17 cellular contexts compared by ENCODE assay signal in genomic region chr1:104467590-104467989, GRCh38.
DNase-seq lines count a peak whose midpoint lies in the region; ATAC-seq lines count a peak whose summit lies in the region.
"Had no signal": no experiment of that assay in that cellular context is flagged by ENCODE, and none has a peak within 500 bp of the region (broad histone marks: within the 10 kb centered on the region; RNA-seq: fewer than 3 reads in every experiment).

No MANE protein-coding gene starts in this region.

- no peak overlapping the region for H3K9ac ChIP-seq in trophoblast cell (ENCODE audit: low read length)

- H4K8ac ChIP-seq in trophoblast cell (ENCODE audit: low read depth, low read length): no peak overlapping the region

- H3K79me1 ChIP-seq in trophoblast cell (ENCODE audit: low read length): no peaks in the 10 kb centered on the region

- no peak overlapping the region for H3K18ac ChIP-seq in trophoblast cell (ENCODE audit: low read length)

- H3K27ac ChIP-seq in trophoblast cell (ENCODE audit: low read depth, low read length): no peak overlapping the region
- H3K27ac ChIP-seq in right cardiac atrium (ENCODE audit: low read length): no peak overlapping the region
- H3K27ac ChIP-seq: ovary had no signal

- peaks cover 36% of the 10 kb centered on the region for H3K9me3 Mint-ChIP-seq in activated T-helper 1 cell treated with anti-CD3 and anti-CD28 coated beads, Interleukin-12 subunit alpha, Interleukin-12 subunit beta, Interleukin-2, Interleukin-4 antibody, amounts not matched to agents 30 ng/mL and 10 ng/mL and 1 ng/mL, durations not matched to agents 14 hours and 24 hours and 36 hours

- H3K36me3 ChIP-seq in trophoblast cell (ENCODE audit: control insufficient read depth in 1 of 2, insufficient read depth in 2 of 2, low read length in 2 of 2): peaks cover 0 to 3% of the 10 kb centered on the region in 2 experiments
- H3K36me3 ChIP-seq: ovary had no signal

- H3K79me2 ChIP-seq in trophoblast cell (ENCODE audit: control insufficient read depth, insufficient read depth, low read length, poor library complexity): no peaks in the 10 kb centered on the region

- no peak overlapping the region for H3K14ac ChIP-seq in trophoblast cell (ENCODE audit: low read length)

- no peak overlapping the region for H3K23ac ChIP-seq in trophoblast cell (ENCODE audit: low read length)

- no peak overlapping the region for H3K4me3 ChIP-seq in trophoblast cell (ENCODE audit: low read depth, low read length)
- H3K4me3 ChIP-seq in right cardiac atrium (ENCODE audit: low read length): no peak overlapping the region
- H3K4me3 ChIP-seq: GM23338, ovary had no signal

- no peak overlapping the region for H3K4me3 Mint-ChIP-seq in activated T-helper 1 cell treated with anti-CD3 and anti-CD28 coated beads, Interleukin-12 subunit alpha, Interleukin-12 subunit beta, Interleukin-2, Interleukin-4 antibody, amounts not matched to agents 30 ng/mL and 10 ng/mL and 1 ng/mL, durations not matched to agents 14 hours and 24 hours and 36 hours
- H3K4me3 Mint-ChIP-seq: CD4-positive, CD25-positive, alpha-beta regulatory T cell; GM23338 had no signal

- H4K91ac ChIP-seq in trophoblast cell (ENCODE audit: low read depth, low read length): no peak overlapping the region

- intact Hi-C loops in activated T-helper 1 cell treated with anti-CD3 and anti-CD28 coated beads, Interleukin-12 subunit alpha, Interleukin-12 subunit beta, Interleukin-2, Interleukin-4 antibody, amounts not matched to agents 30 ng/mL and 10 ng/mL and 1 ng/mL, durations not matched to agents 14 hours and 24 hours and 36 hours (cut with micrococcal nuclease): no loop called here
- intact Hi-C loops in right cardiac atrium (cut with DNase I): no loop called here

- no peak for DNase-seq in activated T-helper 1 cell treated with anti-CD3 and anti-CD28 coated beads, Interleukin-12 subunit alpha, Interleukin-12 subunit beta, Interleukin-2, Interleukin-4 antibody, amounts not matched to agents 30 ng/mL and 10 ng/mL and 1 ng/mL, durations not matched to agents 14 hours and 24 hours and 36 hours (ENCODE audit: low spot score)
- no peak for DNase-seq in NCI-H526 treated with DMSO at 0.1 percent for 48 hours (lab: John Stamatoyannopoulos, UW)
- no peak for DNase-seq in trophoblast cell
- no peak for DNase-seq in right cardiac atrium
- DNase-seq: activated CD4-positive, alpha-beta T cell treated with anti-CD3 and anti-CD28 coated beads for 4 hours; activated naive CD4-positive, alpha-beta T cell; caudate nucleus; CD4-positive, CD25-positive, alpha-beta regulatory T cell; erythroblast; GDM1; hypothalamus; NCI-H1436 treated with DMSO at 0.1 percent for 48 hours; ovary had no signal

- no peaks in the 10 kb centered on the region for H3K4me1 Mint-ChIP-seq in activated T-helper 1 cell treated with anti-CD3 and anti-CD28 coated beads, Interleukin-12 subunit alpha, Interleukin-12 subunit beta, Interleukin-2, Interleukin-4 antibody, amounts not matched to agents 30 ng/mL and 10 ng/mL and 1 ng/mL, durations not matched to agents 14 hours and 24 hours and 36 hours (ENCODE audit: low read depth)
- H3K4me1 Mint-ChIP-seq: CD4-positive, CD25-positive, alpha-beta regulatory T cell had no signal

- H3K36me3 Mint-ChIP-seq in activated T-helper 1 cell treated with anti-CD3 and anti-CD28 coated beads, Interleukin-12 subunit alpha, Interleukin-12 subunit beta, Interleukin-2, Interleukin-4 antibody, amounts not matched to agents 30 ng/mL and 10 ng/mL and 1 ng/mL, durations not matched to agents 14 hours and 24 hours and 36 hours (ENCODE audit: low read depth): no peaks in the 10 kb centered on the region
- H3K36me3 Mint-ChIP-seq: CD4-positive, CD25-positive, alpha-beta regulatory T cell had no signal

- H2BK5ac ChIP-seq in trophoblast cell (ENCODE audit: low read depth, low read length, poor library complexity): no peak overlapping the region

- H3K9me3 ChIP-seq in trophoblast cell (ENCODE audit: insufficient read depth, low read depth, low read length) (peaks cover 5% of the 10 kb centered on the region), right cardiac atrium (ENCODE audit: control insufficient read depth, low read length) (no peaks in the 10 kb centered on the region)
- H3K9me3 ChIP-seq: ovary had no signal

- no peak overlapping the region for H3K4ac ChIP-seq in trophoblast cell (ENCODE audit: low read depth, low read length)

- ATAC-seq in GM18873 (IDR thresholded peaks at IDR 0.05; ENCODE audit: low FRiP score, unreplicated experiment): peak; percentile 42
- peak; percentile 72 for ATAC-seq in GM21717 (IDR thresholded peaks at IDR 0.05; ENCODE audit: unreplicated experiment)
- peak; percentile 41 for ATAC-seq in HG03442 (IDR thresholded peaks at IDR 0.05; ENCODE audit: unreplicated experiment)
- ATAC-seq in right cardiac atrium: no peak
- ATAC-seq: GM23338 had no signal

- no peak overlapping the region for H3K4me2 ChIP-seq in trophoblast cell (ENCODE audit: low read length)
- H3K4me2 ChIP-seq: GM23338 had no signal

- no peak overlapping the region for H2AK5ac ChIP-seq in trophoblast cell (ENCODE audit: low read length)

- no peaks in the 10 kb centered on the region for H3K4me1 ChIP-seq in trophoblast cell (ENCODE audit: control insufficient read depth in 1 of 2, insufficient read depth in 2 of 2, low read length in 2 of 2)
- H3K4me1 ChIP-seq in right cardiac atrium (ENCODE audit: control insufficient read depth, insufficient read depth, low read length): no peaks in the 10 kb centered on the region

- no CpG with 5 or more reads among the region's 5 CpGs for WGBS in trophoblast cell (ENCODE audit: extremely low coverage, insufficient coverage, insufficient read length)
- 76% methylated on average over 5 of the region's 5 CpGs for WGBS in right cardiac atrium

- no peaks in the 10 kb centered on the region for H3K27me3 Mint-ChIP-seq in activated T-helper 1 cell treated with anti-CD3 and anti-CD28 coated beads, Interleukin-12 subunit alpha, Interleukin-12 subunit beta, Interleukin-2, Interleukin-4 antibody, amounts not matched to agents 30 ng/mL and 10 ng/mL and 1 ng/mL, durations not matched to agents 14 hours and 24 hours and 36 hours (ENCODE audit: insufficient read depth)
- H3K27me3 Mint-ChIP-seq: CD4-positive, CD25-positive, alpha-beta regulatory T cell had no signal

- H3K27ac Mint-ChIP-seq in activated T-helper 1 cell treated with anti-CD3 and anti-CD28 coated beads, Interleukin-12 subunit alpha, Interleukin-12 subunit beta, Interleukin-2, Interleukin-4 antibody, amounts not matched to agents 30 ng/mL and 10 ng/mL and 1 ng/mL, durations not matched to agents 14 hours and 24 hours and 36 hours: peak overlapping the region; percentile 3
- H3K27ac Mint-ChIP-seq: CD4-positive, CD25-positive, alpha-beta regulatory T cell; GM23338 had no signal

- no peak overlapping the region for H2BK120ac ChIP-seq in trophoblast cell (ENCODE audit: insufficient read depth, low read length, poor library complexity)

- H3K27me3 ChIP-seq in trophoblast cell (ENCODE audit: insufficient read depth, low read length) (no peaks in the 10 kb centered on the region), right cardiac atrium (ENCODE audit: control insufficient read depth, insufficient read depth) (no peaks in the 10 kb centered on the region)
- H3K27me3 ChIP-seq: ovary had no signal

- no peak overlapping the region for H2BK12ac ChIP-seq in trophoblast cell (ENCODE audit: low read length)

- H2AFZ ChIP-seq in trophoblast cell (ENCODE audit: insufficient read depth, low read length, poor library complexity): no peak overlapping the region
- H2AFZ ChIP-seq: GM23338 had no signal

- H4K12ac ChIP-seq in trophoblast cell (ENCODE audit: low read depth, low read length): no peak overlapping the region

Comparison
In these comparisons a context has a peak if more than half of its experiments do, and no peak if none do; other contexts are left out.
1. ATAC-seq: peak in GM18873 (single experiment), GM21717 (single experiment) and HG03442 (single experiment); none in right cardiac atrium (0 of 2).